ENCODE assay signal across 9 cellular contexts in genomic region chr19:42497492-42498226, GRCh38. TPM values are rescaled to one million over a fixed set of nuclear protein-coding genes. Genes with fewer than 3 reads are reported as not detected.
DNase-seq lines count a peak whose midpoint lies in the region; ATAC-seq and TF ChIP-seq lines count a peak whose summit lies in the region.
"Had no signal": no experiment of that assay in that cellular context is flagged by ENCODE, and none has a peak within 500 bp of the region (broad histone marks: within the 10 kb centered on the region; RNA-seq: fewer than 3 reads in every experiment).

No MANE protein-coding gene starts in this region.

- H3K36me3 Mint-ChIP-seq in activated CD8-positive, alpha-beta T cell treated with anti-CD3 and anti-CD28 coated beads, Interleukin-2, amount 10 ng/mL, durations not matched to agents 7 days and 5 days (ENCODE audit: low read depth) = peaks cover 8% of the 10 kb centered on the region
- H3K36me3 Mint-ChIP-seq in glutamatergic neuron (ENCODE audit: unreplicated experiment) = no peaks in the 10 kb centered on the region

- no peak overlapping the region for H3K4me3 Mint-ChIP-seq in activated CD8-positive, alpha-beta T cell treated with anti-CD3 and anti-CD28 coated beads, Interleukin-2, amount 10 ng/mL, durations not matched to agents 7 days and 5 days
- no peak overlapping the region for H3K4me3 Mint-ChIP-seq in glutamatergic neuron (ENCODE audit: unreplicated experiment)

- POLR2A ChIA-PET in activated CD8-positive, alpha-beta T cell treated with anti-CD3 and anti-CD28 coated beads, Interleukin-2, amount 10 ng/mL, durations not matched to agents 7 days and 5 days (lab: Charles Lee) = interaction anchor here (1.1 kb wide), 1 partner anchor 15 kb away, joined by 4 read pairs; no protein-coding TSS in a partner anchor

- CTCF ChIA-PET in activated CD8-positive, alpha-beta T cell treated with anti-CD3 and anti-CD28 coated beads, Interleukin-2, amount 10 ng/mL, durations not matched to agents 7 days and 5 days (lab: Charles Lee) = interaction anchor here (0.9 to 3.3 kb wide), 9 partner anchors 9 to 59 kb away, joined by 3 to 19 read pairs (median 4); partner anchors contain the start of gene CEACAM1

- TF ChIP-seq CTCF in glutamatergic neuron (IDR thresholded peaks at IDR 0.05; ENCODE audit: partially characterized antibody, unreplicated experiment) = no peak

- peaks cover 55% of the 10 kb centered on the region for H3K4me1 Mint-ChIP-seq in activated CD8-positive, alpha-beta T cell treated with anti-CD3 and anti-CD28 coated beads, Interleukin-2, amount 10 ng/mL, durations not matched to agents 7 days and 5 days (ENCODE audit: low read depth)
- peaks cover 5% of the 10 kb centered on the region for H3K4me1 Mint-ChIP-seq in glutamatergic neuron (ENCODE audit: low read depth, unreplicated experiment)

- DNase-seq in activated CD8-positive, alpha-beta T cell treated with anti-CD3 and anti-CD28 coated beads, Interleukin-2, amount 10 ng/mL, durations not matched to agents 7 days and 5 days = no peak
- peak; percentile 39 for DNase-seq in pons (ENCODE audit: low spot score)
- DNase-seq in glutamatergic neuron = no peak
- no peak for DNase-seq in AG08395 (ENCODE audit: low spot score)
- DNase-seq: central memory CD4-positive, alpha-beta T cell had no signal

- no peaks in the 10 kb centered on the region for H3K9me3 Mint-ChIP-seq in activated CD8-positive, alpha-beta T cell treated with anti-CD3 and anti-CD28 coated beads, Interleukin-2, amount 10 ng/mL, durations not matched to agents 7 days and 5 days (ENCODE audit: insufficient read depth)
- peaks cover 2% of the 10 kb centered on the region for H3K9me3 Mint-ChIP-seq in glutamatergic neuron (ENCODE audit: unreplicated experiment)

- peak; percentile 77 for ATAC-seq in GM18498 (IDR thresholded peaks at IDR 0.05; ENCODE audit: unreplicated experiment)
- peak; percentile 56 for ATAC-seq in HG03066 (IDR thresholded peaks at IDR 0.05; ENCODE audit: low read depth, unreplicated experiment)
- no peak for ATAC-seq in activated CD8-positive, alpha-beta T cell treated with anti-CD3 and anti-CD28 coated beads, Interleukin-2, amount 10 ng/mL, durations not matched to agents 7 days and 5 days
- no peak for ATAC-seq in HG02852 (IDR thresholded peaks at IDR 0.05; ENCODE audit: unreplicated experiment)
- no peak for ATAC-seq in GM19397 (IDR thresholded peaks at IDR 0.05; ENCODE audit: unreplicated experiment)

- no peaks in the 10 kb centered on the region for H3K27me3 Mint-ChIP-seq in activated CD8-positive, alpha-beta T cell treated with anti-CD3 and anti-CD28 coated beads, Interleukin-2, amount 10 ng/mL, durations not matched to agents 7 days and 5 days (ENCODE audit: low read depth)
- peaks cover 2% of the 10 kb centered on the region for H3K27me3 Mint-ChIP-seq in glutamatergic neuron (ENCODE audit: unreplicated experiment)

- peak overlapping the region; percentile 60 for H3K27ac Mint-ChIP-seq in activated CD8-positive, alpha-beta T cell treated with anti-CD3 and anti-CD28 coated beads, Interleukin-2, amount 10 ng/mL, durations not matched to agents 7 days and 5 days
- no peak overlapping the region for H3K27ac Mint-ChIP-seq in glutamatergic neuron (ENCODE audit: unreplicated experiment)

RNA-seq across cellular contexts. Expression of gene CEACAM1, which starts 30.6 kb away (rescaled TPM):
- 10 to 100 TPM; 22.5 to 27.1 TPM for total RNA-seq in activated CD8-positive, alpha-beta T cell treated with anti-CD3 and anti-CD28 coated beads, Interleukin-2, amount 10 ng/mL, durations not matched to agents 7 days and 5 days
- total RNA-seq in glutamatergic neuron (ENCODE audit: unreplicated experiment) = 0.44 TPM

RNA-seq across cellular contexts. Expression of gene CXCL17, which starts 54.9 kb away (rescaled TPM):
- not detected for total RNA-seq in activated CD8-positive, alpha-beta T cell treated with anti-CD3 and anti-CD28 coated beads, Interleukin-2, amount 10 ng/mL, durations not matched to agents 7 days and 5 days
- total RNA-seq in glutamatergic neuron (ENCODE audit: unreplicated experiment) = not detected

Comparison
In these comparisons a context has a peak if more than half of its experiments do, and no peak if none do; other contexts are left out.
1. ATAC-seq: peak in GM18498 (single experiment) and HG03066 (single experiment); none in activated CD8-positive, alpha-beta T cell treated with anti-CD3 and anti-CD28 coated beads, Interleukin-2, amount 10 ng/mL, durations not matched to agents 7 days and 5 days (single experiment), HG02852 (single experiment) and GM19397 (single experiment).
2. RNA of gene CEACAM1, which starts 30.6 kb away (total RNA-seq): 22.5 to 27.1 TPM in activated CD8-positive, alpha-beta T cell treated with anti-CD3 and anti-CD28 coated beads, Interleukin-2, amount 10 ng/mL, durations not matched to agents 7 days and 5 days; 0.44 TPM in glutamatergic neuron (single experiment); every median in the first group is over 10 times any median in the second.